ENCODE assay signal across 27 cellular contexts in the genomic region with DNA sequence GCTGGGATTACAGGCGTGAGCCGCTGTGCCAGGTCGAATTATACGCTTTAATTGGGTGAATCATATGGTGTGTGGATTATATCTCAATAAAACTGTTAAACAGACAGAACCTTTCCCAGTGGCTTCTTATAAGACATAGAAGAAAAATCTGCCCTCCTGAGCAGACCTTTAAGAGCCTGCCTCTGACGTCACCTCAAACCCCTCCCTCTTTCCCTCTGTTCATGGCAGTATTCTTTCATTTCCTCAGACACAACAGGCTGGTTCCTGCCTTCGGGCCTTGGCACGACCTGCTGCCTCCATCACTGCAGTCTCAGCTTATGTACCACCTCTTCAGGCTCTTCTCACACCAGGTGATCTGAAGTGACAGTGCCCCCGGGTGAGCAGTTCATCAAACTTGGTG.
"Had no signal": no experiment of that assay in that cellular context is flagged by ENCODE, and none has a peak within 500 bp of the region (broad histone marks: within the 10 kb centered on the region; RNA-seq: fewer than 3 reads in every experiment).

No MANE protein-coding gene starts in this region.

- H3K36me3 ChIP-seq: adrenal gland, WERI-Rb-1 had no signal

- H2AFZ ChIP-seq: PC-9 had no signal

- H3K4me1 ChIP-seq: adrenal gland had no signal

- H3K27ac ChIP-seq: adrenal gland, PC-9, WERI-Rb-1 had no signal

- DNase-seq: activated CD4-positive, alpha-beta memory T cell treated with anti-CD3 and anti-CD28 coated beads, Interleukin-2, amount 10 ng/mL, durations not matched to agents 7 days and 5 days; activated CD4-positive, alpha-beta T cell treated with anti-CD3 and anti-CD28 coated beads for 36 hours; activated CD4-positive, alpha-beta T cell treated with anti-CD3 and anti-CD28 coated beads, Interleukin-2, amount 50 U/mL, for 1 hour; activated gamma-delta T cell; activated naive CD4-positive, alpha-beta T cell treated with anti-CD3 and anti-CD28 coated beads for 36 hours; activated T-cell treated with anti-CD3 and anti-CD28 coated beads for 4 hours; activated T-cell treated with anti-CD3 and anti-CD28 coated beads, Interleukin-2, amount 50 U/mL, for 48 hours; adrenal gland; anterior cingulate cortex; cerebellar nuclear complex; MM.1S; NCI-H1092 treated with DMSO at 0.1 percent for 48 hours; NCI-H1417 treated with DMSO at 0.1 percent for 48 hours; NCI-H1694; NCI-H2029; NCI-H2107; NCI-H2171 treated with DMSO at 0.1 percent for 48 hours; NCI-H226; NCI-H510A treated with DMSO at 0.1 percent for 48 hours; NCI-H69; NK-92 treated with Interleukin-12 subunit alpha and Interleukin-12 subunit beta, amount 100 ng/mL, for 24 hours; PC-9; SIG-M5; T-helper 2 cell; T1000; WERI-Rb-1 had no signal

- H3K9me3 ChIP-seq: adrenal gland had no signal

- H3K4me3 ChIP-seq: adrenal gland, PC-9 had no signal

- ATAC-seq: activated CD4-positive, alpha-beta T cell treated with anti-CD3 and anti-CD28 coated beads for 36 hours; activated T-helper 17 cell treated with anti-CD3 and anti-CD28 coated beads, Interleukin-2, amount 50 U/mL, for 72 hours had no signal

- H3K4me2 ChIP-seq: PC-9 had no signal
